In the genomic region with DNA sequence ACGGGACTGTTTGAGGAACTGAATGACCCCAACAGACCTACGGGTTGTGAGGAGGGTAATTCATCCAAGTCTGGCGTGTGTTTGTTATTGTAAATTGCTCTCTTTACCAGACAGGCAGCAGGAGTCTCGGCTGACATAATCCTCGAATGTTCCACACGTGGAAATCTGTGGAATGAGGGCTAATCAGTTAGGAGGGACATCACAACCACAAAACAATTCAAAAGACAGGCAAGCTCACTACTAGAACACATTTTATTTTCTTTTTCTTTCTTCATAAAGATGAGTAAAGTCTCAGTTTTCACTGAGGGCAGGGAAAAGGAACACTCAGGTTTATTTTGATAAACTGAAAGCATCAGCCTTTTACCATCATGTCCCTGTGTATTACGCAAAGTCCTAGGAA, we compare ENCODE assay signal across 22 cellular contexts. TPM values are rescaled to one million over a fixed set of nuclear protein-coding genes. Genes with fewer than 3 reads are reported as not detected.
DNase-seq lines count a peak whose midpoint lies in the region; ATAC-seq, FAIRE-seq and TF ChIP-seq lines count a peak whose summit lies in the region.
"Had no signal": no experiment of that assay in that cellular context is flagged by ENCODE, and none has a peak within 500 bp of the region (broad histone marks: within the 10 kb centered on the region; RNA-seq: fewer than 3 reads in every experiment).

No MANE protein-coding gene starts in this region.

- H3K4me3 ChIP-seq in A549 = no peak overlapping the region
- peak overlapping the region; percentile 37 for H3K4me3 ChIP-seq in IMR-90 (ENCODE audit: insufficient read depth, low read depth, low read length)
- H3K4me3 ChIP-seq in hepatocyte = no peak overlapping the region
- H3K4me3 ChIP-seq: GM12878 had no signal

- H3K18ac ChIP-seq in IMR-90 (ENCODE audit: low read depth, low read length) = no peak overlapping the region

- no peaks in the 10 kb centered on the region for H3K4me1 ChIP-seq in A549
- H3K4me1 ChIP-seq in IMR-90 (ENCODE audit: control insufficient read depth, insufficient read depth, low read length) = peaks cover 2% of the 10 kb centered on the region; the same call in 1 of the 2 replicates
- H3K4me1 ChIP-seq in hepatocyte (ENCODE audit: insufficient read depth) = peaks cover 5% of the 10 kb centered on the region

- H3K36me3 ChIP-seq in IMR-90 (ENCODE audit: control insufficient read depth, insufficient read depth, low read length) (no peaks in the 10 kb centered on the region), hepatocyte (replicated peaks; ENCODE audit: insufficient read depth, low read depth) (no peaks in the 10 kb centered on the region)

- intact Hi-C loops in IMR-90 (cut with micrococcal nuclease) (no loop called here), posterior cingulate gyrus (cut with DNase I) (no loop called here)

- no peak overlapping the region for H2AK9ac ChIP-seq in IMR-90 (replicated peaks; ENCODE audit: low read depth, low read length, poor library complexity)

- in situ Hi-C loops in IMR-90 (cut with MboI; ENCODE audit: low sequenced_read_pairs) = no loop called here

- H2BK120ac ChIP-seq in IMR-90 (ENCODE audit: low read depth, low read length) = no peak overlapping the region

- BruUV-seq in IMR-90 (replicated peaks; lab: Mats Ljungman, UMichigan) = no TSS peak

- dilution Hi-C loops in IMR-90 (cut with HindIII; ENCODE audit: low sequenced_read_pairs, unreplicated experiment) = no loop called here

- TF ChIP-seq POLR2A in A549 (IDR thresholded peaks at IDR 0.05; ENCODE audit: low read length) (no peak), IMR-90 (IDR thresholded peaks at IDR 0.05; ENCODE audit: low read depth, low read length) (no peak)

- ATAC-seq in A549 (no peak), IMR-90 (ENCODE audit: low read depth) (peak; percentile 32), HG03095 (IDR thresholded peaks at IDR 0.05; ENCODE audit: unreplicated experiment) (no peak), GM19328 (IDR thresholded peaks at IDR 0.05; ENCODE audit: unreplicated experiment) (no peak)
- ATAC-seq: GM12878 had no signal

- no peak overlapping the region for H2BK20ac ChIP-seq in IMR-90 (ENCODE audit: low read depth, low read length)

- H3K4me2 ChIP-seq in A549 (peak overlapping the region; percentile 13; the same call in 1 of the 3 replicates), IMR-90 (ENCODE audit: low read depth, low read length) (peak overlapping the region; percentile 93), hepatocyte (peak overlapping the region; percentile 49)

- no peak for DNase-seq in A549 (ENCODE audit: low read depth in 1 of 2, low spot score in 1 of 2)
- no peak for DNase-seq in IMR-90
- DNase-seq in amniotic epithelial cell (ENCODE audit: low read depth) = peak; percentile 23
- no peak for DNase-seq in hepatocyte (ENCODE audit: low spot score)
- no peak for DNase-seq in NCI-H1092 (lab: John Stamatoyannopoulos, UW)
- no peak for DNase-seq in posterior cingulate gyrus
- DNase-seq: C1 segment of cervical spinal cord, DND-41, NCI-H1105 treated with DMSO at 0.1 percent for 48 hours, NCI-H187, NCI-H226, NCI-H526 treated with DMSO at 0.1 percent for 48 hours, SIG-M5 had no signal

- no peak overlapping the region for H2AK5ac ChIP-seq in IMR-90 (ENCODE audit: low read depth, low read length)

- no peak overlapping the region for H2BK5ac ChIP-seq in IMR-90 (ENCODE audit: low read depth, low read length, poor library complexity, severe bottlenecking)

- H4K20me1 ChIP-seq in IMR-90 (ENCODE audit: insufficient read depth, low read length) = no peaks in the 10 kb centered on the region
- no peaks in the 10 kb centered on the region for H4K20me1 ChIP-seq in hepatocyte (ENCODE audit: insufficient read depth, poor library complexity, severe bottlenecking)

- CTCF ChIA-PET in A549 (lab: Yijun Ruan, JAX) = no interaction called here
- CTCF ChIA-PET in IMR-90 (lab: Yijun Ruan, JAX) = no interaction called here

- no peak overlapping the region for H3K23ac ChIP-seq in IMR-90 (ENCODE audit: low read depth, low read length)

- TF ChIP-seq RAD21 in A549 (conservative IDR thresholded peaks at IDR 0.05 in 1 of 2, IDR thresholded peaks at IDR 0.05 in 1 of 2) = no peak
- TF ChIP-seq RAD21 in IMR-90 (IDR thresholded peaks at IDR 0.05; ENCODE audit: low read length) = no peak

- no peak overlapping the region for H3K56ac ChIP-seq in IMR-90 (ENCODE audit: extremely low read depth, insufficient read depth, low read length)

- 26% methylated on average over 7 of the region's 7 CpGs for WGBS in A549 (ENCODE audit: missing lambda C conversion rate)
- no CpG with 5 or more reads among the region's 7 CpGs for WGBS in IMR-90 (ENCODE audit: extremely low coverage in 2 of 2, insufficient read length in 1 of 2), 2 experiments
- WGBS in hepatocyte (ENCODE audit: low lambda C conversion rate, missing lambda C conversion rate) = 46% methylated on average over 7 of the region's 7 CpGs

- no peaks in the 10 kb centered on the region for H3K9me2 ChIP-seq in hepatocyte (replicated peaks; ENCODE audit: insufficient read depth)

- no peak overlapping the region for H4K8ac ChIP-seq in IMR-90 (ENCODE audit: low read depth in 2 of 2, low read length in 2 of 2)

- H2AFZ ChIP-seq in IMR-90 (replicated peaks; ENCODE audit: low read length, poor library complexity) (no peak overlapping the region), hepatocyte (peak overlapping the region; percentile 33)

- H3K79me2 ChIP-seq in hepatocyte = no peaks in the 10 kb centered on the region

- no peak overlapping the region for H3K4ac ChIP-seq in IMR-90 (ENCODE audit: low read depth, low read length)

- POLR2A ChIA-PET in A549 (lab: Yijun Ruan, JAX) (interaction anchor here (0.5 kb wide), 1 partner anchor 73 kb away, joined by 3 read pairs; no protein-coding TSS in a partner anchor), IMR-90 (lab: Charles Lee; ENCODE audit: unreplicated experiment) (no interaction called here)

- no peak overlapping the region for H3K14ac ChIP-seq in IMR-90 (replicated peaks; ENCODE audit: low read depth, low read length)

- H3K9me1 ChIP-seq in IMR-90 (ENCODE audit: insufficient read depth, low read length) = no peaks in the 10 kb centered on the region

- H2BK15ac ChIP-seq in IMR-90 (ENCODE audit: low read depth, low read length) = no peak overlapping the region

- no peak overlapping the region for H4K91ac ChIP-seq in IMR-90 (ENCODE audit: insufficient read depth, low read depth, low read length)

- no peak overlapping the region for H3K9ac ChIP-seq in IMR-90 (ENCODE audit: low read depth, low read length)

- TF ChIP-seq CTCF in A549 (IDR thresholded peaks at IDR 0.05) (no peak), IMR-90 (conservative IDR thresholded peaks at IDR 0.05; ENCODE audit: low read depth, low read length) (no peak), hepatocyte (IDR thresholded peaks at IDR 0.05; ENCODE audit: poor library complexity) (no peak)

- 0 out of 3 replicates have a peak, but pooled peaks cover 4% of the 10 kb centered on the region for H3K9me3 ChIP-seq in A549
- H3K9me3 ChIP-seq in IMR-90 (ENCODE audit: control insufficient read depth, insufficient read depth, low read length) = peaks cover 3% of the 10 kb centered on the region
- no peaks in the 10 kb centered on the region for H3K9me3 ChIP-seq in hepatocyte (ENCODE audit: low read depth)

- TF ChIP-seq EP300 in A549 (IDR thresholded peaks at IDR 0.05) = no peak

- no peaks in the 10 kb centered on the region for H3K79me1 ChIP-seq in IMR-90 (ENCODE audit: low read depth in 1 of 2, low read length in 2 of 2)

- H3K27me3 ChIP-seq in IMR-90 (ENCODE audit: control insufficient read depth, insufficient read depth, low read length) = peaks cover 28% of the 10 kb centered on the region
- no peaks in the 10 kb centered on the region for H3K27me3 ChIP-seq in hepatocyte

- FAIRE-seq in A549 (lab: Jason Lieb, UNC) = no peak
- FAIRE-seq: G401.6, GM12878, GM18507 had no signal

- H3K27ac ChIP-seq in A549 = no peak overlapping the region
- H3K27ac ChIP-seq in IMR-90 (ENCODE audit: insufficient read depth, low read length) = no peak overlapping the region
- no peak overlapping the region for H3K27ac ChIP-seq in hepatocyte

- H4K5ac ChIP-seq in IMR-90 (ENCODE audit: low read depth, low read length) = no peak overlapping the region

TF ChIP-seq in A549, 52 proteins besides CTCF, POLR2A, EP300 and RAD21 (continues in another document):
- TF ChIP-seq ZSCAN20 (CRISPR knock-in tag; IDR thresholded peaks at IDR 0.05) (no peak), CBX8 (IDR thresholded peaks at IDR 0.05) (no peak), SMC3 (IDR thresholded peaks at IDR 0.05) (no peak), POLR2AphosphoS2 (conservative IDR thresholded peaks at IDR 0.05; ENCODE audit: low read length) (no peak), CHD2 (IDR thresholded peaks at IDR 0.05; ENCODE audit: low read length, partially characterized antibody) (no peak)

TF ChIP-seq in IMR-90, 13 proteins besides CTCF, POLR2A, EP300 and RAD21:
- TF ChIP-seq RCOR1 (IDR thresholded peaks at IDR 0.05; ENCODE audit: insufficient replicate concordance, low read length) = no peak
- peak; percentile 42; the same call in 1 of the 2 replicates for TF ChIP-seq CEBPB (IDR thresholded peaks at IDR 0.05; ENCODE audit: low read depth, low read length)

RNA-seq across cellular contexts. Expression of a gene that starts 53.8 kb away (rescaled TPM):
- polyA plus RNA-seq in A549 (2011; rRNA removed) (not detected in 2 replicates), A549 (2017; fragmentation: RNase III; extraction: RNeasy Plus Mini Kit Qiagen cat#74134 plus additional on column Dnase treatment) (0.03 TPM in 1 of 3 replicates, not detected in the others), IMR-90 (2012; rRNA removed) (not detected in 2 replicates), hepatocyte (not detected in 2 replicates)
- not detected in 2 replicates for polyA plus RNA-seq in A549 (2012; cell fraction: cytosol; rRNA removed)
- 0.02 TPM in 1 of 2 replicates, not detected in the other for polyA plus RNA-seq in A549 (2012; cell fraction: nucleus; rRNA removed)
- not detected in 2 replicates for polyA minus RNA-seq in A549 (2011; rRNA and poly(A)+ RNA removed)
- total RNA-seq in IMR-90 (2012; rRNA removed) (not detected in 2 replicates), hepatocyte (0.07 TPM in 1 of 2 replicates, not detected in the other)
- polyA plus RNA-seq in IMR-90 (2012; cell fraction: cytosol; rRNA removed) = not detected in 2 replicates
- 0.01 TPM in 1 of 2 replicates, not detected in the other for polyA plus RNA-seq in IMR-90 (2012; cell fraction: nucleus; rRNA removed; ENCODE audit: low replicate concordance)
- total RNA-seq: A172, GM12878, H4, LHCN-M2, RPMI7951 had no signal
- polyA plus RNA-seq: GM12878 had no signal

RNA-seq across cellular contexts. Expression of a gene that starts 59.5 kb away (rescaled TPM):
- 292 and 306 TPM in 2 replicates for polyA plus RNA-seq in A549 (2011; rRNA removed)
- polyA plus RNA-seq in A549 (2012; cell fraction: cytosol; rRNA removed) = 80.0 and 109 TPM in 2 replicates
- polyA plus RNA-seq in A549 (2012; cell fraction: nucleus; rRNA removed) = 45.8 and 79.9 TPM in 2 replicates
- 207 to 230 TPM (median 226 TPM) in 3 replicates for polyA plus RNA-seq in A549 (2017; fragmentation: RNase III; extraction: RNeasy Plus Mini Kit Qiagen cat#74134 plus additional on column Dnase treatment)
- polyA minus RNA-seq in A549 (2011; rRNA and poly(A)+ RNA removed) = 93.5 and 111 TPM in 2 replicates
- total RNA-seq in IMR-90 (2012; rRNA removed) = 64.3 and 111 TPM in 2 replicates
- polyA plus RNA-seq in IMR-90 (2012; rRNA removed) = 98.2 and 126 TPM in 2 replicates
- polyA plus RNA-seq in IMR-90 (2012; cell fraction: cytosol; rRNA removed) = 29.3 and 75.6 TPM in 2 replicates
- 11.5 and 107 TPM in 2 replicates for polyA plus RNA-seq in IMR-90 (2012; cell fraction: nucleus; rRNA removed; ENCODE audit: low replicate concordance)
- 123 and 350 TPM in 2 replicates for total RNA-seq in hepatocyte
- polyA plus RNA-seq in hepatocyte = 277 and 316 TPM in 2 replicates

Comparison
In these comparisons a context has a peak if more than half of its experiments do, and no peak if none do; other contexts are left out.
1. H3K4me2 ChIP-seq: peak in every context shown above with its lines; median percentile 93 in IMR-90; 49 in hepatocyte; 13 in A549.